Comparison of ENCODE assay signal across 11 cellular contexts in genomic region chr2:158973511-158973956, GRCh38. TPM values are rescaled to one million over a fixed set of nuclear protein-coding genes. Genes with fewer than 3 reads are reported as not detected.
DNase-seq lines count a peak whose midpoint lies in the region; ATAC-seq, FAIRE-seq and TF ChIP-seq lines count a peak whose summit lies in the region.
"Had no signal": no experiment of that assay in that cellular context is flagged by ENCODE, and none has a peak within 500 bp of the region (broad histone marks: within the 10 kb centered on the region; RNA-seq: fewer than 3 reads in every experiment).

No MANE protein-coding gene starts in this region.

- TF ChIP-seq EP300 in HepG2 (IDR thresholded peaks at IDR 0.05; ENCODE audit: low read depth in 2 of 2, low read length in 2 of 2) (no peak), HepG2 (CRISPR knock-in tag; IDR thresholded peaks at IDR 0.05; ENCODE audit: borderline replicate concordance) (no peak)

- peaks cover 2% of the 10 kb centered on the region for H3K79me2 ChIP-seq in HepG2 (ENCODE audit: insufficient read depth, low read length)

- 40% methylated on average over 3 of the region's 3 CpGs for WGBS in HepG2 (ENCODE audit: low lambda C conversion rate)
- 40% methylated on average over 3 of the region's 3 CpGs for WGBS in right lobe of liver (ENCODE audit: insufficient coverage, low coverage, low lambda C conversion rate, missing lambda C conversion rate)

- no peaks in the 10 kb centered on the region for H3K36me3 Mint-ChIP-seq in activated T-cell treated with anti-CD3 and anti-CD28 coated beads, Interleukin-2, amount 50 U/mL, for 24 hours (ENCODE audit: low read depth)

- TF ChIP-seq RAD21 in HepG2 (CRISPR knock-in tag; IDR thresholded peaks at IDR 0.05): no peak

- H3K4me3 ChIP-seq in HepG2 (replicated peaks in 1 of 3; ENCODE audit: insufficient read depth in 1 of 3, low read depth in 2 of 3, low read length in 3 of 3) (no peak overlapping the region), right lobe of liver (no peak overlapping the region), fibroblast of villous mesenchyme (ENCODE audit: low read depth, low read length) (no peak overlapping the region)

- POLR2A ChIA-PET in HepG2 (lab: Yijun Ruan, JAX): no interaction called here

- ATAC-seq in HepG2 (no peak), right lobe of liver (no peak), GM21619 (IDR thresholded peaks at IDR 0.05; ENCODE audit: unreplicated experiment) (no peak), HG02571 (IDR thresholded peaks at IDR 0.05; ENCODE audit: unreplicated experiment) (no peak)

- DNase-seq in HepG2 (ENCODE audit: low spot score) (no peak), right lobe of liver (no peak), NCI-H774 (lab: John Stamatoyannopoulos, UW) (peak; percentile 72), fibroblast of villous mesenchyme (ENCODE audit: low read depth) (peak; percentile 33), MV-4-11 (lab: John Stamatoyannopoulos, UW) (no peak)
- DNase-seq in activated T-cell treated with anti-CD3 and anti-CD28 coated beads, Interleukin-2, amount 50 U/mL, for 24 hours: no peak
- DNase-seq: activated B cell treated with CpG ODN at 0.5 μM for 24 hours, mesenchymal stem cell had no signal

- CTCF ChIA-PET in HepG2 (lab: Yijun Ruan, JAX; ENCODE audit: low intra/inter-chr PET ratio, low total read pairs): no interaction called here

- no peak overlapping the region for H3K4me3 Mint-ChIP-seq in activated T-cell treated with anti-CD3 and anti-CD28 coated beads, Interleukin-2, amount 50 U/mL, for 24 hours
- H3K4me3 Mint-ChIP-seq: activated B cell treated with CpG ODN at 0.5 μM for 24 hours; central memory CD8-positive, alpha-beta T cell had no signal

- TF ChIP-seq CTCF in HepG2 (CRISPR knock-in tag; IDR thresholded peaks at IDR 0.05): no peak
- no peak for TF ChIP-seq CTCF in right lobe of liver (IDR thresholded peaks at IDR 0.05)
- TF ChIP-seq CTCF in fibroblast of villous mesenchyme (IDR thresholded peaks at IDR 0.05; ENCODE audit: insufficient read depth, low read depth, low read length): no peak

- no peak overlapping the region for H3K27ac Mint-ChIP-seq in activated T-cell treated with anti-CD3 and anti-CD28 coated beads, Interleukin-2, amount 50 U/mL, for 24 hours
- H3K27ac Mint-ChIP-seq: activated B cell treated with CpG ODN at 0.5 μM for 24 hours had no signal

- H3K4me2 ChIP-seq in HepG2 (ENCODE audit: low read depth, low read length): no peak overlapping the region

- intact Hi-C loops in HepG2 (cut with micrococcal nuclease; ENCODE audit: unreplicated experiment) (loop anchor here (10.0 kb wide), 1 partner anchor 679 kb away; no protein-coding TSS in a partner anchor), right lobe of liver (cut with DNase I) (no loop called here)

- H3K27me3 Mint-ChIP-seq in activated T-cell treated with anti-CD3 and anti-CD28 coated beads, Interleukin-2, amount 50 U/mL, for 24 hours: peaks cover 63% of the 10 kb centered on the region

- H2AFZ ChIP-seq in HepG2 (ENCODE audit: low read length): no peak overlapping the region

- H3K4me1 ChIP-seq in HepG2 (ENCODE audit: insufficient read depth, low read length) (peaks cover 27% of the 10 kb centered on the region), right lobe of liver (peaks cover 0 to 4% (median 0%) of the 10 kb centered on the region in 4 donors)

- 0 out of 2 replicates have a peak, but pooled peaks cover 3% of the 10 kb centered on the region for H4K20me1 ChIP-seq in HepG2 (ENCODE audit: insufficient read depth, low read length)

- peaks cover 0 to 27% of the 10 kb centered on the region in 2 experiments; a peak in 3 of 5 replicates for H3K27me3 ChIP-seq in HepG2 (ENCODE audit: control insufficient read depth in 1 of 2, insufficient read depth in 2 of 2, low read length in 2 of 2)
- no peaks in the 10 kb centered on the region for H3K27me3 ChIP-seq in right lobe of liver

- no TSS peak for BruUV-seq in HepG2 (replicated peaks; lab: Mats Ljungman, UMichigan)

- TF ChIP-seq POLR2A in HepG2 (IDR thresholded peaks at IDR 0.05; ENCODE audit: insufficient read depth in 1 of 2, low read depth in 2 of 2, low read length in 2 of 2) (no peak), right lobe of liver (IDR thresholded peaks at IDR 0.05) (no peak)

- peaks cover 13% of the 10 kb centered on the region for H3K4me1 Mint-ChIP-seq in activated T-cell treated with anti-CD3 and anti-CD28 coated beads, Interleukin-2, amount 50 U/mL, for 24 hours (ENCODE audit: low read depth)

- H3K36me3 ChIP-seq in HepG2 (replicated peaks in 1 of 2; ENCODE audit: control insufficient read depth in 1 of 2, insufficient read depth in 2 of 2, low read length in 2 of 2) (no peaks in the 10 kb centered on the region), right lobe of liver (no peaks in the 10 kb centered on the region)

- H3K27ac ChIP-seq in HepG2 (ENCODE audit: extremely low read length, insufficient read depth, low read length): no peak overlapping the region
- H3K27ac ChIP-seq in right lobe of liver: no peak overlapping the region

- H3K9me3 Mint-ChIP-seq in activated T-cell treated with anti-CD3 and anti-CD28 coated beads, Interleukin-2, amount 50 U/mL, for 24 hours: no peaks in the 10 kb centered on the region
- H3K9me3 Mint-ChIP-seq: activated B cell treated with CpG ODN at 0.5 μM for 24 hours; central memory CD8-positive, alpha-beta T cell had no signal

- no peak overlapping the region for H3K9ac ChIP-seq in HepG2 (ENCODE audit: insufficient read depth, low read depth, low read length)

- FAIRE-seq in HepG2 (lab: Jason Lieb, UNC): no peak

- in situ Hi-C loops in HepG2 (cut with HindIII; ENCODE audit: extremely low pct_ligation_motif_present, low pct_unique_long_range_greater_than_20kb): no loop called here

- no peaks in the 10 kb centered on the region for H3K9me3 ChIP-seq in HepG2 (ENCODE audit: low read length)
- no peaks in the 10 kb centered on the region for H3K9me3 ChIP-seq in right lobe of liver

TF ChIP-seq in HepG2, 621 proteins besides CTCF, POLR2A, EP300 and RAD21 (continues in another document):
- TF ChIP-seq LCORL (IDR thresholded peaks at IDR 0.05): peak; percentile 60; the same call in 1 of the 2 replicates
- no peak for TF ChIP-seq LCORL (CRISPR knock-in tag; IDR thresholded peaks at IDR 0.05)
- TF ChIP-seq ZBTB38 (CRISPR knock-in tag; IDR thresholded peaks at IDR 0.05): no peak
- TF ChIP-seq FOXO4 (CRISPR knock-in tag; conservative IDR thresholded peaks at IDR 0.05): no peak
- TF ChIP-seq SP4 (CRISPR knock-in tag; IDR thresholded peaks at IDR 0.05): no peak

RNA-seq across cellular contexts. Expression of gene TANC1, which starts 5.1 kb away (rescaled TPM):
- total RNA-seq in HepG2 (2016; rRNA removed; fragmentation: Illumina TruSeq; extraction: Trizol) (2.3 and 2.8 TPM in 2 replicates), right lobe of liver (10 to 100 TPM in 4 of 6 experiments, 1 to 10 TPM in 2; 4.0 to 12.7 (median 11.3) TPM), fibroblast of villous mesenchyme (49.9 and 74.7 TPM in 2 replicates)
- total RNA-seq in HepG2 (2016; cell fraction: cytosol; rRNA removed; fragmentation: Illumina TruSeq; extraction: Trizol; ENCODE audit: low read depth): 1.5 and 2.2 TPM in 2 replicates
- 2.5 TPM in 2 replicates for total RNA-seq in HepG2 (2016; cell fraction: insoluble cytoplasmic fraction; rRNA removed; fragmentation: Illumina TruSeq; extraction: Trizol)
- 1.1 and 1.3 TPM in 2 replicates for total RNA-seq in HepG2 (2016; cell fraction: membrane; rRNA removed; fragmentation: Illumina TruSeq; extraction: Trizol)
- total RNA-seq in HepG2 (2016; cell fraction: nucleus; rRNA removed; fragmentation: Illumina TruSeq; extraction: Trizol): 7.3 and 8.6 TPM in 2 replicates
- 4.2 and 5.6 TPM in 2 replicates for polyA plus RNA-seq in HepG2 (2011; rRNA removed)
- polyA plus RNA-seq in HepG2 (2011; cell fraction: cytosol; rRNA removed): 1.6 and 2.3 TPM in 2 replicates
- polyA plus RNA-seq in HepG2 (2011; cell fraction: nucleus; rRNA removed): 17.5 and 28.5 TPM in 2 replicates
- polyA plus RNA-seq in HepG2 (2012): 0.95 and 1.7 TPM in 2 replicates
- 0.06 and 0.11 TPM in 2 replicates for polyA plus RNA-seq in HepG2 (2016; cell fraction: cytosol; fragmentation: Illumina TruSeq; extraction: Trizol; ENCODE audit: low read depth)
- 3.1 and 3.3 TPM in 2 replicates for polyA plus RNA-seq in HepG2 (2016; cell fraction: insoluble cytoplasmic fraction; fragmentation: Illumina TruSeq; extraction: Trizol; ENCODE audit: low read depth)
- 0.24 and 0.40 TPM in 2 replicates for polyA plus RNA-seq in HepG2 (2016; cell fraction: membrane; fragmentation: Illumina TruSeq; extraction: Trizol; ENCODE audit: low read depth)
- 14.6 and 15.1 TPM in 2 replicates for polyA plus RNA-seq in HepG2 (2016; cell fraction: nucleus; fragmentation: Illumina TruSeq; extraction: Trizol; ENCODE audit: insufficient read depth, low read depth)
- 10.9 and 62.1 TPM in 2 replicates for polyA minus RNA-seq in HepG2 (2011; rRNA and poly(A)+ RNA removed; ENCODE audit: low replicate concordance)
- 2.8 and 3.8 TPM in 2 replicates for polyA minus RNA-seq in HepG2 (2011; cell fraction: cytosol; rRNA and poly(A)+ RNA removed)
- polyA minus RNA-seq in HepG2 (2011; cell fraction: nucleus; rRNA and poly(A)+ RNA removed): 21.4 and 24.6 TPM in 2 replicates
- total RNA-seq: activated B cell treated with CpG ODN at 0.5 μM for 24 hours had no signal

Comparison
In these comparisons a context has a peak if more than half of its experiments do, and no peak if none do; other contexts are left out.
1. DNase-seq: peak in NCI-H774 (single experiment) and fibroblast of villous mesenchyme (single experiment); none in HepG2 (single experiment), right lobe of liver (0 of 3), MV-4-11 (single experiment) and activated T-cell treated with anti-CD3 and anti-CD28 coated beads, Interleukin-2, amount 50 U/mL, for 24 hours (single experiment).